ENCODE assay signal across 9 cellular contexts in the genomic region with DNA sequence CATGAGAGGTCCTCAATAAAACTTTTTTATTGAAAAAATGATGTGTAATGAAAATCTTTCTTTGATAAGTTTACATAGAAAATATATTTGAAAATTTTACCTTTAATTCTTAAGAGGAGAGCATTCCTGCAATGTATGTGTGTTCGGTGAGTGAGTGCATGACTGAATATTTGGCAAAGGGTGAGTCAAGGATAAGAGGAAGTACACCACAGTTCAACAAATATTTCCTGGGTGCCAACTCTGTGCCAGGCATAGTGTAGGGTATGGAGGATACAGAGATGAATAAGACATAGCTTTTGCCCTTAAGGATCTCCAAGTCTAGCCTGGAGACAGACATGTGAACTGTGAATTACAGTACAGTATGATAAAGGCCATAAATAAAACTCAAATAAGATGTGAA.
"Had no signal": no experiment of that assay in that cellular context is flagged by ENCODE, and none has a peak within 500 bp of the region (broad histone marks: within the 10 kb centered on the region; RNA-seq: fewer than 3 reads in every experiment).

No MANE protein-coding gene starts in this region.

- H3K4me1 Mint-ChIP-seq: IgD-negative memory B cell had no signal

- DNase-seq: GM23248, GOT3, H7, HFFc6 had no signal

- H2AFZ ChIP-seq: GM23248 had no signal

- H3K4me3 ChIP-seq: GM23248, HAP-1 had no signal

- H3K9me3 ChIP-seq: HAP-1 had no signal

- ATAC-seq: HCT116, HepG2 had no signal

- H3K36me3 ChIP-seq: HAP-1 had no signal

- H3K4me3 Mint-ChIP-seq: HFFc6, IgD-negative memory B cell had no signal

- H3K36me3 Mint-ChIP-seq: IgD-negative memory B cell had no signal

- FAIRE-seq: HepG2 had no signal

- H3K4me1 ChIP-seq: HAP-1 had no signal

- H3K9ac ChIP-seq: GM23248 had no signal

- H3K27ac ChIP-seq: GM23248, HL-60 had no signal

- H3K27ac Mint-ChIP-seq: HFFc6, IgD-negative memory B cell had no signal
